Comparison of ENCODE assay signal across 1 cellular context in genomic region chr3:31103181-31103580, GRCh38.
TF ChIP-seq lines count a peak whose summit lies in the region.

No MANE protein-coding gene starts in this region.

TF ChIP-seq in H1, 55 proteins besides CTCF, POLR2A, EP300 and RAD21:
- TF ChIP-seq SP1 (IDR thresholded peaks at IDR 0.05; ENCODE audit: low read depth, low read length) (no peak), PHF8 (conservative IDR thresholded peaks at IDR 0.05; ENCODE audit: low read depth, low read length) (no peak), CTBP2 (IDR thresholded peaks at IDR 0.05; ENCODE audit: borderline replicate concordance, insufficient read depth, insufficient read length, low read length) (no peak), JUND (IDR thresholded peaks at IDR 0.05; ENCODE audit: low read length) (no peak), BCL11A (IDR thresholded peaks at IDR 0.05; ENCODE audit: low read depth in 2 of 2, low read length in 2 of 2) (no peak), EZH2 (IDR thresholded peaks at IDR 0.05; ENCODE audit: low read depth, low read length, severe bottlenecking) (no peak), TEAD4 (IDR thresholded peaks at IDR 0.05; ENCODE audit: low read depth, low read length) (no peak)
- TF ChIP-seq, protein P1, sequence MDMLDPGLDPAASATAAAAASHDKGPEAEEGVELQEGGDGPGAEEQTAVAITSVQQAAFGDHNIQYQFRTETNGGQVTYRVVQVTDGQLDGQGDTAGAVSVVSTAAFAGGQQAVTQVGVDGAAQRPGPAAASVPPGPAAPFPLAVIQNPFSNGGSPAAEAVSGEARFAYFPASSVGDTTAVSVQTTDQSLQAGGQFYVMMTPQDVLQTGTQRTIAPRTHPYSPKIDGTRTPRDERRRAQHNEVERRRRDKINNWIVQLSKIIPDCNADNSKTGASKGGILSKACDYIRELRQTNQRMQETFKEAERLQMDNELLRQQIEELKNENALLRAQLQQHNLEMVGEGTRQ (IDR thresholded peaks at IDR 0.05; ENCODE audit: low read length): no peak
